26 cellular contexts compared by ENCODE assay signal in genomic region chr1:185112343-185112742, GRCh38.
"Had no signal": no experiment of that assay in that cellular context is flagged by ENCODE, and none has a peak within 500 bp of the region (broad histone marks: within the 10 kb centered on the region; RNA-seq: fewer than 3 reads in every experiment).

No MANE protein-coding gene starts in this region.

- H3K27ac ChIP-seq: Peyer's patch, RWPE1, SJCRH30, VCaP had no signal

- H3K36me3 ChIP-seq: Peyer's patch, SJCRH30 had no signal

- H3K9ac ChIP-seq: SK-N-SH had no signal

- H3K4me3 ChIP-seq: Peyer's patch, SJCRH30 had no signal

- H3K27me3 ChIP-seq: Peyer's patch, SJCRH30 had no signal

- DNase-seq: activated CD4-positive, alpha-beta memory T cell treated with anti-CD3 and anti-CD28 coated beads for 36 hours; activated CD4-positive, alpha-beta T cell treated with anti-CD3 and anti-CD28 coated beads, Interleukin-2, amount 10 ng/mL, durations not matched to agents 7 days and 5 days; activated CD4-positive, CD25-positive, alpha-beta regulatory T cell; activated CD8-positive, alpha-beta memory T cell treated with anti-CD3 and anti-CD28 coated beads for 24 hours; activated gamma-delta T cell; activated naive CD4-positive, alpha-beta T cell treated with anti-CD3 and anti-CD28 coated beads for 36 hours; activated T-cell treated with anti-CD3 and anti-CD28 coated beads for 4 hours; activated T-cell treated with anti-CD3 and anti-CD28 coated beads, Interleukin-2, amount 50 U/mL, for 48 hours; central memory CD4-positive, alpha-beta T cell; Karpas-422; MM.1S; NCI-H1105; NCI-H1436; NCI-H1694 treated with DMSO at 0.1 percent for 48 hours; NCI-H2029 treated with DMSO at 0.1 percent for 48 hours; NCI-H510A; NCI-H69; NK-92 treated with Interleukin-12 subunit alpha and Interleukin-12 subunit beta, amount 100 ng/mL, for 24 hours; OCI-M1; Peyer's patch; Right ventricle myocardium superior; SJCRH30; SK-N-SH; T-helper 1 cell had no signal

- H3K4me1 ChIP-seq: Peyer's patch, SJCRH30 had no signal

- H3K4me2 ChIP-seq: SK-N-SH had no signal

- H3K9me3 ChIP-seq: SK-N-SH had no signal
